ENCODE assay signal across 10 cellular contexts in the genomic region with DNA sequence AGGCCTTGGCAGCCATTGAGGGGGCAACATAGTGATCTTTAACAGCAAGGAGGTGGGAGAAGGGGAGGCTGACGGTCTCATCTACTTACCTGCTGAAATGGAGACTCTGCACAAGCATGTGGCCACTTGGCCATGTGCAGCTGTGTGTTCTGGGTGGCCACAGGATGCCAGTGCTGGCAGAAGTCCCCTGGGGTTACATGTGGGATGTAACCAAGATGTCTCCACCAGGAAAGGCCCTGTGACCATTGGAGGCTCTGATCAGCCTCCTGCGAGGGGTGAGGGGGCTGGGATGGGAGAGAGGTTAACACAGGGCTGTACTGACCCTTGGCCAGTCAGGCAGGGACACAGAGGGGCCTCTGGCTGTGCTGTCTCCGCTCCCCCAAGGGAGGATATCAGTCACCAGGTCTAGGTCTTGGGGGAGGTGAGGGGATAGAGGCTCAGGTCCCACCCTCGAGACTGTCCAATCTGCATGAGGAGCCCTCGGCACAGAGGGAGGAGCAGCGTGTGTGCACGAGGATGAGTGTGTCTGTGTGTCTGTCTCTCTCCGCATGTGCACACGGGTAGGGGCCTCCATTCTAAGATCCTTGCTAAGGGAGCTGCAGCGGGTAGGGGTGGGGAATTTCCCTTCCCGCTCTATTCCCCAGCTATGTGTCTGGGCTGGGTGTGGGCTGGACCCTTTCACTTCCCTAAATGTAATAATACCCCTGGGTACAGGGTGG. TPM values are rescaled to one million over a fixed set of nuclear protein-coding genes. Genes with fewer than 3 reads are reported as not detected.
A peak's percentile ranks its signal among the peaks of the same experiment; 100 is the strongest.
DNase-seq lines count a peak whose midpoint lies in the region; ATAC-seq, FAIRE-seq and TF ChIP-seq lines count a peak whose summit lies in the region.
"Had no signal": no experiment of that assay in that cellular context is flagged by ENCODE, and none has a peak within 500 bp of the region (broad histone marks: within the 10 kb centered on the region; RNA-seq: fewer than 3 reads in every experiment).

No MANE protein-coding gene starts in this region.

- POLR2A ChIA-PET in GM12878 (lab: Charles Lee): interaction anchor here (0.6 to 3.1 kb wide), 15 partner anchors 9 to 78 kb away, joined by 3 to 22 read pairs (median 4); no protein-coding TSS in a partner anchor
- POLR2A ChIA-PET in PC-3 (lab: Charles Lee; ENCODE audit: unreplicated experiment): no interaction called here

- H3K4me1 ChIP-seq in GM12878 (ENCODE audit: control insufficient read depth, insufficient read depth, low read length) (peaks cover 47% of the 10 kb centered on the region), PC-3 (ENCODE audit: insufficient read depth, low read length) (no peaks in the 10 kb centered on the region)

- TF ChIP-seq CTCF in GM06990 (IDR thresholded peaks at IDR 0.05; ENCODE audit: insufficient read depth, low read length, poor library complexity, severe bottlenecking) (no peak), GM12878 (IDR thresholded peaks at IDR 0.05 in 2 of 3, conservative IDR thresholded peaks at IDR 0.05 in 1 of 3; ENCODE audit: control insufficient read depth in 2 of 3, extremely low read depth in 1 of 3, insufficient read depth in 1 of 3, low read depth in 3 of 3, low read length in 3 of 3) (no peak), PC-3 (conservative IDR thresholded peaks at IDR 0.05; ENCODE audit: low read depth, low read length) (no peak)

- intact Hi-C loops in GM12878 (cut with micrococcal nuclease; ENCODE audit: unreplicated experiment): loop anchor here (1.0 kb wide), 2 partner anchors 10 to 17 kb away; no protein-coding TSS in a partner anchor
- intact Hi-C loops in PC-3 (cut with micrococcal nuclease): no loop called here

- peak; percentile 56 to 88; a peak in 2 of 4 replicates for TF ChIP-seq EP300 in GM12878 (IDR thresholded peaks at IDR 0.05; ENCODE audit: borderline replicate concordance in 1 of 2, control insufficient read depth in 1 of 2, low read depth in 2 of 2, low read length in 2 of 2)

- H3K27ac ChIP-seq in GM12878 (ENCODE audit: control insufficient read depth, insufficient read depth) (peak overlapping the region; percentile 93), PC-3 (ENCODE audit: low read length) (no peak overlapping the region)

- RAD21 ChIA-PET in GM12878 (lab: Charles Lee; ENCODE audit: unreplicated experiment): interaction anchor here (0.6 to 3.3 kb wide), 8 partner anchors 10 to 65 kb away, joined by 3 to 29 read pairs (median 9); a partner anchor contains a TSS

- 0% methylated on average over 11 of the region's 11 CpGs for WGBS in GM12878 (ENCODE audit: insufficient coverage, insufficient replicate concordance, low lambda C conversion rate, missing lambda C conversion rate)

- SMC1A ChIA-PET in GM12878 (lab: Charles Lee; ENCODE audit: uncharacterized antibody, unreplicated experiment): interaction anchor here (0.6 to 4.6 kb wide), 18 partner anchors 9 to 78 kb away, joined by 3 to 21 read pairs (median 5); a partner anchor contains a TSS

- H3K4me2 ChIP-seq in GM12878 (ENCODE audit: control insufficient read depth, insufficient read depth): peak overlapping the region; percentile 75
- H3K4me2 ChIP-seq in PC-3 (ENCODE audit: low read length): no peak overlapping the region

- H3K36me3 ChIP-seq in GM06990 (ENCODE audit: control insufficient read depth, insufficient read depth, low read length): peaks cover 51% of the 10 kb centered on the region
- peaks cover 34 to 53% of the 10 kb centered on the region in 2 experiments for H3K36me3 ChIP-seq in GM12878 (ENCODE audit: control insufficient read depth in 2 of 2, insufficient read depth in 2 of 2, low read length in 1 of 2)
- peaks cover 33% of the 10 kb centered on the region for H3K36me3 ChIP-seq in PC-3 (ENCODE audit: low read depth, low read length)

- DNase-seq in GM06990 (ENCODE audit: extremely low read depth, insufficient read length) (peak; percentile 87), GM12878 (ENCODE audit: low read depth, low spot score) (peak; percentile 84), ureter (ENCODE audit: low spot score) (no peak), NCI-H526 (lab: John Stamatoyannopoulos, UW) (no peak), NCI-H1048 (lab: John Stamatoyannopoulos, UW) (no peak), PC-3 (no peak)
- DNase-seq: effector memory CD4-positive, alpha-beta T cell; Kasumi-1 had no signal

- peak; percentile 86 for ATAC-seq in GM19438 (IDR thresholded peaks at IDR 0.05; ENCODE audit: low read depth, unreplicated experiment)
- ATAC-seq in HG03108 (IDR thresholded peaks at IDR 0.05; ENCODE audit: unreplicated experiment): peak; percentile 94
- peak; percentile 97 for ATAC-seq in GM12878
- ATAC-seq in PC-3: no peak

- H3K79me2 ChIP-seq in GM12878 (ENCODE audit: control insufficient read depth, insufficient read depth, low read length) (peaks cover 32% of the 10 kb centered on the region), PC-3 (ENCODE audit: low read length) (no peaks in the 10 kb centered on the region)

- H4K20me1 ChIP-seq in GM12878 (ENCODE audit: control insufficient read depth, insufficient read depth): no peaks in the 10 kb centered on the region
- 0 out of 2 replicates have a peak, but pooled peaks cover 3% of the 10 kb centered on the region for H4K20me1 ChIP-seq in PC-3 (ENCODE audit: low read length)

- no peaks in the 10 kb centered on the region for H3K27me3 ChIP-seq in GM06990 (replicated peaks; ENCODE audit: control insufficient read depth, insufficient read depth, low read length)
- no peaks in the 10 kb centered on the region for H3K27me3 ChIP-seq in GM12878 (replicated peaks in 1 of 2; ENCODE audit: control insufficient read depth in 2 of 2, insufficient read depth in 2 of 2, low read length in 1 of 2)
- H3K27me3 ChIP-seq in PC-3 (ENCODE audit: low read length): no peaks in the 10 kb centered on the region

- no peaks in the 10 kb centered on the region for H3K9me2 ChIP-seq in PC-3 (replicated peaks; ENCODE audit: low read length)

- H2AFZ ChIP-seq in GM12878 (ENCODE audit: control insufficient read depth, low read depth, low read length): peak overlapping the region; percentile 42
- H2AFZ ChIP-seq in PC-3 (ENCODE audit: low read length): no peak overlapping the region

- H3K9me3 ChIP-seq in GM12878 (replicated peaks; ENCODE audit: control insufficient read depth, insufficient read depth, low read length): no peaks in the 10 kb centered on the region
- H3K9me3 ChIP-seq in PC-3 (ENCODE audit: low read length): no peaks in the 10 kb centered on the region

- TF ChIP-seq RAD21 in GM12878 (IDR thresholded peaks at IDR 0.05; ENCODE audit: insufficient read depth, low read depth, low read length): no peak

- no peaks in the 10 kb centered on the region for H3F3A ChIP-seq in PC-3 (ENCODE audit: low read length, unreplicated experiment)

- in situ Hi-C loops in GM12878 (cut with MboI): no loop called here

- H3K9ac ChIP-seq in GM12878 (ENCODE audit: control insufficient read depth, insufficient read depth, low read length): peak overlapping the region; percentile 56
- no peak overlapping the region for H3K9ac ChIP-seq in PC-3 (ENCODE audit: low read length)

- peak; percentile 91 for FAIRE-seq in GM12878 (lab: Jason Lieb, UNC)

- H3K4me3 ChIP-seq in GM06990 (replicated peaks; ENCODE audit: low read depth, low read length) (0 out of 2 replicates have a peak overlapping the region, but pooled peaks have one; percentile 1), GM12878 (peak overlapping the region; percentile 19; the same call in 1 of the 2 replicates), PC-3 (ENCODE audit: low read length) (no peak overlapping the region)

- peak; percentile 63 for TF ChIP-seq POLR2A in GM12878 (IDR thresholded peaks at IDR 0.05; ENCODE audit: low read depth, low read length)

- BruUV-seq in GM12878 (replicated peaks; lab: Mats Ljungman, UMichigan): no TSS peak
- BruUV-seq in PC-3 (replicated peaks; lab: Mats Ljungman, UMichigan): no TSS peak

- CTCF ChIA-PET in GM12878 (lab: Yijun Ruan, JAX): interaction anchor here (0.6 to 4.5 kb wide), 8 partner anchors 11 to 71 kb away, joined by 3 to 25 read pairs (median 4); no protein-coding TSS in a partner anchor
- CTCF ChIA-PET in PC-3 (lab: Charles Lee): no interaction called here

RNA-seq across cellular contexts. Expression of a gene that starts 19.5 kb away (rescaled TPM):
- total RNA-seq in GM12878 (2013; cell fraction: nucleolus; rRNA removed): 13.2 and 14.9 TPM in 2 replicates
- total RNA-seq in GM12878 (2014; rRNA removed): 12.5 and 17.3 TPM in 2 replicates
- 28.0 TPM in 2 replicates for total RNA-seq in GM12878 (2014; rRNA removed; fragmentation: Illumina TruSeq; extraction: Trizol)
- 78.3 and 81.7 TPM in 2 replicates for total RNA-seq in GM12878 (2021)
- polyA plus RNA-seq in GM12878 (2011; ENCODE audit: low read depth): 27.9 TPM
- polyA plus RNA-seq in GM12878 (2011; rRNA removed): 69.0 and 114 TPM in 2 replicates
- 110 and 139 TPM in 2 replicates for polyA plus RNA-seq in GM12878 (2011; cell fraction: cytosol; rRNA removed)
- polyA plus RNA-seq in GM12878 (2011; cell fraction: nucleus; rRNA removed): 155 and 176 TPM in 2 replicates
- polyA plus RNA-seq in GM12878 (2012): 57.8 and 64.6 TPM in 2 replicates
- polyA plus RNA-seq in GM12878 (2014; fragmentation: Illumina TruSeq; extraction: Trizol): 79.1 and 90.0 TPM in 2 replicates
- polyA plus RNA-seq in GM12878 (2014; fragmentation: Nextera tagmentation; extraction: Ambion mirVana): 10 to 100 TPM; 13.2 to 22.1 TPM
- polyA plus RNA-seq in GM12878 (2014; rRNA removed): 85.7 and 90.7 TPM in 2 replicates
- polyA plus RNA-seq in GM12878 (2016; fragmentation: Nextera tagmentation; extraction: Ambion mirVana): 10 to 100 TPM; 10.0 to 56.8 TPM
- 123 and 129 TPM in 2 replicates for polyA minus RNA-seq in GM12878 (2011; rRNA and poly(A)+ RNA removed)
- 34.2 and 36.8 TPM in 2 replicates for polyA minus RNA-seq in GM12878 (2011; cell fraction: cytosol; rRNA and poly(A)+ RNA removed)
- polyA minus RNA-seq in GM12878 (2011; cell fraction: nucleus; rRNA and poly(A)+ RNA removed): 40.1 and 59.2 TPM in 2 replicates
- total RNA-seq in ureter: 82.2 TPM
- total RNA-seq in PC-3 (2014; rRNA removed): 7.8 and 18.7 TPM in 2 replicates

RNA-seq across cellular contexts. Expression of a gene that starts 50.2 kb away (rescaled TPM):
- 64.3 and 64.9 TPM in 2 replicates for total RNA-seq in GM12878 (2013; cell fraction: nucleolus; rRNA removed)
- 27.5 and 31.1 TPM in 2 replicates for total RNA-seq in GM12878 (2014; rRNA removed)
- total RNA-seq in GM12878 (2014; rRNA removed; fragmentation: Illumina TruSeq; extraction: Trizol): 16.0 and 16.6 TPM in 2 replicates
- 40.3 and 41.3 TPM in 2 replicates for total RNA-seq in GM12878 (2021)
- polyA plus RNA-seq in GM12878 (2011; ENCODE audit: low read depth): 8.9 TPM
- polyA plus RNA-seq in GM12878 (2011; rRNA removed): 29.5 and 34.5 TPM in 2 replicates
- polyA plus RNA-seq in GM12878 (2011; cell fraction: cytosol; rRNA removed): 27.7 and 30.4 TPM in 2 replicates
- 15.8 and 24.1 TPM in 2 replicates for polyA plus RNA-seq in GM12878 (2011; cell fraction: nucleus; rRNA removed)
- 16.6 and 24.6 TPM in 2 replicates for polyA plus RNA-seq in GM12878 (2012)
- 33.3 and 34.5 TPM in 2 replicates for polyA plus RNA-seq in GM12878 (2014; fragmentation: Illumina TruSeq; extraction: Trizol)
- polyA plus RNA-seq in GM12878 (2014; fragmentation: Nextera tagmentation; extraction: Ambion mirVana): 10 to 100 TPM; 24.7 to 29.0 TPM
- polyA plus RNA-seq in GM12878 (2014; rRNA removed): 33.5 and 36.0 TPM in 2 replicates
- polyA plus RNA-seq in GM12878 (2016; fragmentation: Nextera tagmentation; extraction: Ambion mirVana): 10 to 100 TPM; 73.8 to 75.1 TPM
- 41.8 and 52.7 TPM in 2 replicates for polyA minus RNA-seq in GM12878 (2011; rRNA and poly(A)+ RNA removed)
- polyA minus RNA-seq in GM12878 (2011; cell fraction: cytosol; rRNA and poly(A)+ RNA removed): 11.5 and 13.1 TPM in 2 replicates
- polyA minus RNA-seq in GM12878 (2011; cell fraction: nucleus; rRNA and poly(A)+ RNA removed): 13.4 and 21.2 TPM in 2 replicates
- total RNA-seq in ureter: 33.3 TPM
- 21.1 and 24.6 TPM in 2 replicates for total RNA-seq in PC-3 (2014; rRNA removed)

Comparison
In these comparisons a context has a peak if more than half of its experiments do, and no peak if none do; other contexts are left out.
1. DNase-seq: peak in GM06990 (single experiment) and GM12878 (single experiment); none in ureter (single experiment), NCI-H526 (0 of 2), NCI-H1048 (single experiment) and PC-3 (single experiment).